Comparison of ENCODE assay signal across 9 cellular contexts in genomic region chr17:39939588-39940419, GRCh38. TPM values are rescaled to one million over a fixed set of nuclear protein-coding genes. Genes with fewer than 3 reads are reported as not detected.
DNase-seq lines count a peak whose midpoint lies in the region; ATAC-seq and TF ChIP-seq lines count a peak whose summit lies in the region.
"Had no signal": no experiment of that assay in that cellular context is flagged by ENCODE, and none has a peak within 500 bp of the region (broad histone marks: within the 10 kb centered on the region; RNA-seq: fewer than 3 reads in every experiment).

No MANE protein-coding gene starts in this region.

- peaks cover 6% of the 10 kb centered on the region for H3K27me3 Mint-ChIP-seq in endodermal cell (ENCODE audit: insufficient read depth)
- H3K27me3 Mint-ChIP-seq in progenitor cell of endocrine pancreas, result peaks cover 5% of the 10 kb centered on the region

- H3K4me1 ChIP-seq in endodermal cell (ENCODE audit: control insufficient read depth, insufficient read depth, low read length), result no peaks in the 10 kb centered on the region

- H3K36me3 ChIP-seq in endodermal cell (ENCODE audit: control insufficient read depth, insufficient read depth, low read length), result no peaks in the 10 kb centered on the region

- intact Hi-C loops in posterior cingulate gyrus (cut with DNase I), result no loop called here

- no peaks in the 10 kb centered on the region for H3K27me3 ChIP-seq in endodermal cell (ENCODE audit: control insufficient read depth, insufficient read depth, low read length, poor library complexity, severe bottlenecking)

- H3K27ac Mint-ChIP-seq in endodermal cell, result no peak overlapping the region
- H3K27ac Mint-ChIP-seq in progenitor cell of endocrine pancreas, result no peak overlapping the region

- no peak overlapping the region for H3K4me3 ChIP-seq in endodermal cell (ENCODE audit: low read length)

- H3K27ac ChIP-seq in endodermal cell (ENCODE audit: low read depth, low read length), result no peak overlapping the region

- peak; percentile 54 for TF ChIP-seq CTCF in endodermal cell (conservative IDR thresholded peaks at IDR 0.05)
- TF ChIP-seq CTCF in progenitor cell of endocrine pancreas (IDR thresholded peaks at IDR 0.05; ENCODE audit: unreplicated experiment), result peak; percentile 39

- H3K9me3 ChIP-seq in endodermal cell (ENCODE audit: control insufficient read depth, low read length), result no peaks in the 10 kb centered on the region

- H3K36me3 Mint-ChIP-seq in endodermal cell (ENCODE audit: low read depth) (no peaks in the 10 kb centered on the region), progenitor cell of endocrine pancreas (ENCODE audit: insufficient read depth) (no peaks in the 10 kb centered on the region)

- ATAC-seq in HG03108 (IDR thresholded peaks at IDR 0.05; ENCODE audit: unreplicated experiment), result peak; percentile 53

- H3K4me1 Mint-ChIP-seq in endodermal cell, result peaks cover 6% of the 10 kb centered on the region
- H3K4me1 Mint-ChIP-seq in progenitor cell of endocrine pancreas (ENCODE audit: low read depth), result peaks cover 2% of the 10 kb centered on the region

- H3K9me3 Mint-ChIP-seq in endodermal cell, result no peaks in the 10 kb centered on the region
- no peaks in the 10 kb centered on the region for H3K9me3 Mint-ChIP-seq in progenitor cell of endocrine pancreas (ENCODE audit: low read depth)

- DNase-seq in activated T-cell treated with anti-CD3 and anti-CD28 coated beads for 48 hours (ENCODE audit: low read depth), result peak; percentile 53
- no peak for DNase-seq in activated T-cell treated with anti-CD3 and anti-CD28 coated beads for 4 hours
- DNase-seq in SKM-1 (lab: John Stamatoyannopoulos, UW; ENCODE audit: unreplicated experiment), result peak; percentile 70
- DNase-seq in endodermal cell, result no peak
- no peak for DNase-seq in progenitor cell of endocrine pancreas (ENCODE audit: low spot score, unreplicated experiment)
- no peak for DNase-seq in posterior cingulate gyrus
- DNase-seq in cerebellar cortex (ENCODE audit: low spot score), result no peak

- WGBS in endodermal cell (ENCODE audit: insufficient coverage in 1 of 2, insufficient read length in 1 of 2), 2 experiments, result 85 to 86% methylated on average over 6 of the region's 6 CpGs

- H3K9ac ChIP-seq in endodermal cell (ENCODE audit: extremely low read depth, low read length, poor library complexity, severe bottlenecking), result no peak overlapping the region

- H3K4me3 Mint-ChIP-seq in endodermal cell, result no peak overlapping the region
- no peak overlapping the region for H3K4me3 Mint-ChIP-seq in progenitor cell of endocrine pancreas (ENCODE audit: low read depth)

RNA-seq across cellular contexts. Expression of gene LRRC3C, which starts 12.3 kb away (rescaled TPM):
- not detected for total RNA-seq in endodermal cell
- polyA plus RNA-seq in endodermal cell (2013, experiment 1 of 2), result not detected
- not detected for polyA plus RNA-seq in endodermal cell (2013, experiment 2 of 2)
- not detected in 2 replicates for total RNA-seq in progenitor cell of endocrine pancreas
- total RNA-seq: temporal lobe had no signal

RNA-seq across cellular contexts. Expression of gene ORMDL3, which starts 12.4 kb away (rescaled TPM):
- total RNA-seq in endodermal cell (10 to 100 TPM; 77.7 to 83.8 TPM), progenitor cell of endocrine pancreas (80.4 and 87.6 TPM in 2 replicates)
- 56.1 TPM for polyA plus RNA-seq in endodermal cell (2013, experiment 1 of 2)
- polyA plus RNA-seq in endodermal cell (2013, experiment 2 of 2), result 46.6 TPM

RNA-seq across cellular contexts. Expression of gene GSDMB, which starts 21.4 kb away (rescaled TPM):
- total RNA-seq in endodermal cell (10 to 100 TPM; 16.6 to 30.9 TPM), progenitor cell of endocrine pancreas (25.7 and 25.9 TPM in 2 replicates)
- polyA plus RNA-seq in endodermal cell (2013, experiment 1 of 2), result 18.9 TPM
- 17.6 TPM for polyA plus RNA-seq in endodermal cell (2013, experiment 2 of 2)

RNA-seq across cellular contexts. Expression of gene GSDMA, which starts 23.0 kb away (rescaled TPM):
- not detected for total RNA-seq in endodermal cell
- polyA plus RNA-seq in endodermal cell (2013, experiment 1 of 2), result not detected
- polyA plus RNA-seq in endodermal cell (2013, experiment 2 of 2), result not detected
- not detected in 2 replicates for total RNA-seq in progenitor cell of endocrine pancreas

RNA-seq across cellular contexts. Expression of gene PSMD3, which starts 40.8 kb away (rescaled TPM):
- total RNA-seq in endodermal cell, result 100 to 1,000 TPM; 152 to 164 TPM
- polyA plus RNA-seq in endodermal cell (2013, experiment 1 of 2), result 142 TPM
- 132 TPM for polyA plus RNA-seq in endodermal cell (2013, experiment 2 of 2)
- total RNA-seq in progenitor cell of endocrine pancreas, result 117 and 119 TPM in 2 replicates

Comparison
In these comparisons a context has a peak if more than half of its experiments do, and no peak if none do; other contexts are left out.
1. DNase-seq: peak in activated T-cell treated with anti-CD3 and anti-CD28 coated beads for 48 hours (single experiment) and SKM-1 (single experiment); none in activated T-cell treated with anti-CD3 and anti-CD28 coated beads for 4 hours (single experiment), endodermal cell (single experiment), progenitor cell of endocrine pancreas (single experiment), posterior cingulate gyrus (0 of 10) and cerebellar cortex (single experiment).